ENCODE assay signal across 26 cellular contexts in genomic region chr3:124630994-124631393, GRCh38.
DNase-seq lines count a peak whose midpoint lies in the region; ATAC-seq, FAIRE-seq and TF ChIP-seq lines count a peak whose summit lies in the region.
"Had no signal": no experiment of that assay in that cellular context is flagged by ENCODE, and none has a peak within 500 bp of the region (broad histone marks: within the 10 kb centered on the region; RNA-seq: fewer than 3 reads in every experiment).

No MANE protein-coding gene starts in this region.

- H3K36me3 ChIP-seq in K562 (ENCODE audit: control insufficient read depth, insufficient read depth, low read length), result no peaks in the 10 kb centered on the region

- no peak for TF ChIP-seq EP300 in K562 (IDR thresholded peaks at IDR 0.05; ENCODE audit: low read length)

- intact Hi-C loops in K562 (cut with micrococcal nuclease), result no loop called here
- intact Hi-C loops in activated T-helper 1 cell treated with anti-CD3 and anti-CD28 coated beads, Interleukin-12 subunit alpha, Interleukin-12 subunit beta, Interleukin-2, Interleukin-4 antibody, amounts not matched to agents 30 ng/mL and 10 ng/mL and 1 ng/mL, durations not matched to agents 14 hours and 24 hours and 36 hours (cut with micrococcal nuclease), result no loop called here

- POLR2A ChIA-PET in K562 (lab: Yijun Ruan, JAX), result no interaction called here

- DNase-seq in K562 (ENCODE audit: extremely low read depth in 1 of 4, low spot score in 3 of 4), result no peak
- no peak for DNase-seq in endothelial cell (ENCODE audit: low spot score)
- DNase-seq in mucosa of gallbladder (ENCODE audit: low spot score), result peak; percentile 49
- DNase-seq in type B pancreatic cell (ENCODE audit: extremely low spot score, unreplicated experiment), result no peak
- no peak for DNase-seq in activated T-helper 1 cell treated with anti-CD3 and anti-CD28 coated beads, Interleukin-12 subunit alpha, Interleukin-12 subunit beta, Interleukin-2, Interleukin-4 antibody, amounts not matched to agents 30 ng/mL and 10 ng/mL and 1 ng/mL, durations not matched to agents 14 hours and 24 hours and 36 hours (ENCODE audit: low spot score)
- no peak for DNase-seq in NCI-H446 treated with DMSO at 0.1 percent for 48 hours (lab: John Stamatoyannopoulos, UW)
- DNase-seq in SHP77 treated with DMSO at 0.1 percent for 48 hours (lab: John Stamatoyannopoulos, UW), result no peak
- DNase-seq: AML-193; CD4-positive, alpha-beta T cell; DMS53; GM23248; H9; Kasumi-1; MV-4-11; NCI-H1105; NCI-H146; NCI-H2029; NCI-H446; NCI-H526; PC-9; Right ventricle myocardium superior; RPMI8226 had no signal

- H3K4me3 ChIP-seq in K562, result no peak overlapping the region
- H3K4me3 ChIP-seq: A549; BLaER1 treated with 17β-estradiol and CSF1 and Interleukin-3, amounts not matched to agents 10 nM and 100 nM; GM23248; PC-9 had no signal

- no peaks in the 10 kb centered on the region for H3K79me2 ChIP-seq in K562 (ENCODE audit: control insufficient read depth, insufficient read depth, low read length)

- H3K9me3 Mint-ChIP-seq in endothelial cell (ENCODE audit: unreplicated experiment) (no peaks in the 10 kb centered on the region), type B pancreatic cell (no peaks in the 10 kb centered on the region)
- no peaks in the 10 kb centered on the region for H3K9me3 Mint-ChIP-seq in activated T-helper 1 cell treated with anti-CD3 and anti-CD28 coated beads, Interleukin-12 subunit alpha, Interleukin-12 subunit beta, Interleukin-2, Interleukin-4 antibody, amounts not matched to agents 30 ng/mL and 10 ng/mL and 1 ng/mL, durations not matched to agents 14 hours and 24 hours and 36 hours
- H3K9me3 Mint-ChIP-seq: CD4-positive, alpha-beta T cell; H9 had no signal

- H3K27ac Mint-ChIP-seq in endothelial cell (ENCODE audit: unreplicated experiment) (peak overlapping the region; percentile 14), type B pancreatic cell (peak overlapping the region; percentile 11)
- no peak overlapping the region for H3K27ac Mint-ChIP-seq in activated T-helper 1 cell treated with anti-CD3 and anti-CD28 coated beads, Interleukin-12 subunit alpha, Interleukin-12 subunit beta, Interleukin-2, Interleukin-4 antibody, amounts not matched to agents 30 ng/mL and 10 ng/mL and 1 ng/mL, durations not matched to agents 14 hours and 24 hours and 36 hours
- H3K27ac Mint-ChIP-seq: CD4-positive, alpha-beta T cell; H9 had no signal

- no TSS peak for BruUV-seq in K562 (replicated peaks; lab: Mats Ljungman, UMichigan)

- in situ Hi-C loops in K562 (cut with MboI), result no loop called here

- no peaks in the 10 kb centered on the region for H3K9me1 ChIP-seq in K562 (ENCODE audit: control insufficient read depth, insufficient read depth, low read length)

- peak; percentile 15 for FAIRE-seq in K562 (lab: Jason Lieb, UNC)
- FAIRE-seq: A549, GM18507, HepG2 had no signal

- H3K36me3 Mint-ChIP-seq in endothelial cell (ENCODE audit: low read depth, unreplicated experiment) (peaks cover 40% of the 10 kb centered on the region), type B pancreatic cell (peaks cover 21% of the 10 kb centered on the region)
- H3K36me3 Mint-ChIP-seq in activated T-helper 1 cell treated with anti-CD3 and anti-CD28 coated beads, Interleukin-12 subunit alpha, Interleukin-12 subunit beta, Interleukin-2, Interleukin-4 antibody, amounts not matched to agents 30 ng/mL and 10 ng/mL and 1 ng/mL, durations not matched to agents 14 hours and 24 hours and 36 hours (ENCODE audit: low read depth), result no peaks in the 10 kb centered on the region

- no peak overlapping the region for H3K9ac ChIP-seq in K562 (ENCODE audit: insufficient read depth in 1 of 2, low read depth in 2 of 2, low read length in 2 of 2)
- H3K9ac ChIP-seq: BLaER1 treated with 17β-estradiol and CSF1 and Interleukin-3, amounts not matched to agents 10 nM and 100 nM; GM23248 had no signal

- no peak overlapping the region for H3K27ac ChIP-seq in K562 (ENCODE audit: extremely low read depth, low read depth, low read length)
- H3K27ac ChIP-seq: A549; BLaER1 treated with 17β-estradiol and CSF1 and Interleukin-3, amounts not matched to agents 10 nM and 100 nM; GM23248; PC-9 had no signal

- no peak overlapping the region for H3K4me3 Mint-ChIP-seq in endothelial cell (ENCODE audit: unreplicated experiment)
- peak overlapping the region; percentile 37 for H3K4me3 Mint-ChIP-seq in type B pancreatic cell
- no peak overlapping the region for H3K4me3 Mint-ChIP-seq in activated T-helper 1 cell treated with anti-CD3 and anti-CD28 coated beads, Interleukin-12 subunit alpha, Interleukin-12 subunit beta, Interleukin-2, Interleukin-4 antibody, amounts not matched to agents 30 ng/mL and 10 ng/mL and 1 ng/mL, durations not matched to agents 14 hours and 24 hours and 36 hours
- H3K4me3 Mint-ChIP-seq: CD4-positive, alpha-beta T cell; H9 had no signal

- peaks cover 6% of the 10 kb centered on the region for H3K27me3 Mint-ChIP-seq in endothelial cell (ENCODE audit: unreplicated experiment)
- no peaks in the 10 kb centered on the region for H3K27me3 Mint-ChIP-seq in type B pancreatic cell
- peaks cover 44% of the 10 kb centered on the region for H3K27me3 Mint-ChIP-seq in activated T-helper 1 cell treated with anti-CD3 and anti-CD28 coated beads, Interleukin-12 subunit alpha, Interleukin-12 subunit beta, Interleukin-2, Interleukin-4 antibody, amounts not matched to agents 30 ng/mL and 10 ng/mL and 1 ng/mL, durations not matched to agents 14 hours and 24 hours and 36 hours (ENCODE audit: insufficient read depth)
- H3K27me3 Mint-ChIP-seq: CD4-positive, alpha-beta T cell had no signal

- H3K4me1 ChIP-seq in K562 (replicated peaks in 1 of 2; ENCODE audit: control insufficient read depth in 2 of 2, insufficient read depth in 2 of 2, low read length in 2 of 2), result peaks cover 0 to 12% of the 10 kb centered on the region in 2 experiments; a peak in 3 of 5 replicates

- H3K27me3 ChIP-seq in K562 (ENCODE audit: control insufficient read depth in 2 of 2, insufficient read depth in 2 of 2, low read length in 2 of 2), result no peaks in the 10 kb centered on the region

- 62% methylated on average over 4 of the region's 5 CpGs for WGBS in K562 (ENCODE audit: insufficient coverage, low coverage, missing lambda C conversion rate)

- H3K9me3 ChIP-seq in K562 (replicated peaks; ENCODE audit: control insufficient read depth, insufficient read depth, low read depth, low read length), result no peaks in the 10 kb centered on the region
- H3K9me3 ChIP-seq: A549; BLaER1 treated with 17β-estradiol and CSF1 and Interleukin-3, amounts not matched to agents 10 nM and 100 nM had no signal

- no peak overlapping the region for H3K4me2 ChIP-seq in K562 (ENCODE audit: insufficient read depth, low read length)
- H3K4me2 ChIP-seq: A549; BLaER1 treated with 17β-estradiol and CSF1 and Interleukin-3, amounts not matched to agents 10 nM and 100 nM; PC-9 had no signal

- H3K4me1 Mint-ChIP-seq in endothelial cell (ENCODE audit: unreplicated experiment) (peaks cover 15% of the 10 kb centered on the region), type B pancreatic cell (ENCODE audit: unreplicated experiment) (peaks cover 23% of the 10 kb centered on the region)
- peaks cover 8% of the 10 kb centered on the region for H3K4me1 Mint-ChIP-seq in activated T-helper 1 cell treated with anti-CD3 and anti-CD28 coated beads, Interleukin-12 subunit alpha, Interleukin-12 subunit beta, Interleukin-2, Interleukin-4 antibody, amounts not matched to agents 30 ng/mL and 10 ng/mL and 1 ng/mL, durations not matched to agents 14 hours and 24 hours and 36 hours (ENCODE audit: low read depth)

- H2AFZ ChIP-seq in K562 (ENCODE audit: low read depth, low read length), result no peak overlapping the region
- H2AFZ ChIP-seq: GM23248, PC-9 had no signal

- CTCF ChIA-PET in K562 (lab: Yijun Ruan, JAX; ENCODE audit: low intra/inter-chr PET ratio), result no interaction called here

- no peak for TF ChIP-seq POLR2A in K562 (conservative IDR thresholded peaks at IDR 0.05)

- TF ChIP-seq CTCF in K562 (IDR thresholded peaks at IDR 0.05 in 2 of 3, conservative IDR thresholded peaks at IDR 0.05 in 1 of 3; ENCODE audit: insufficient read depth in 2 of 3, low read depth in 1 of 3, low read length in 3 of 3) (no peak), endothelial cell (IDR thresholded peaks at IDR 0.05; ENCODE audit: unreplicated experiment) (no peak), type B pancreatic cell (conservative IDR thresholded peaks at IDR 0.05) (no peak)

- ATAC-seq in K562, result no peak
- ATAC-seq: A549, HepG2 had no signal

- TF ChIP-seq RAD21 in K562 (CRISPR knock-in tag; conservative IDR thresholded peaks at IDR 0.05 in 1 of 2, IDR thresholded peaks at IDR 0.05 in 1 of 2), result no peak

- H4K20me1 ChIP-seq in K562 (replicated peaks; ENCODE audit: control insufficient read depth, insufficient read depth, low read length), result no peaks in the 10 kb centered on the region
- H4K20me1 ChIP-seq: BLaER1 treated with 17β-estradiol and CSF1 and Interleukin-3, amounts not matched to agents 10 nM and 100 nM had no signal

TF ChIP-seq in K562, 482 proteins besides CTCF, POLR2A, EP300 and RAD21 (continues in another document):
- no peak for TF ChIP-seq SIN3B (IDR thresholded peaks at IDR 0.05; ENCODE audit: low read depth)
- TF ChIP-seq GATAD2B (IDR thresholded peaks at IDR 0.05; ENCODE audit: borderline replicate concordance), result no peak
- TF ChIP-seq ELK1 (CRISPR knock-in tag; IDR thresholded peaks at IDR 0.05), result no peak
- TF ChIP-seq PRMT5 (CRISPR knock-in tag; IDR thresholded peaks at IDR 0.05), result no peak
- TF ChIP-seq ZZZ3 (IDR thresholded peaks at IDR 0.05), result no peak
- TF ChIP-seq, protein P1, sequence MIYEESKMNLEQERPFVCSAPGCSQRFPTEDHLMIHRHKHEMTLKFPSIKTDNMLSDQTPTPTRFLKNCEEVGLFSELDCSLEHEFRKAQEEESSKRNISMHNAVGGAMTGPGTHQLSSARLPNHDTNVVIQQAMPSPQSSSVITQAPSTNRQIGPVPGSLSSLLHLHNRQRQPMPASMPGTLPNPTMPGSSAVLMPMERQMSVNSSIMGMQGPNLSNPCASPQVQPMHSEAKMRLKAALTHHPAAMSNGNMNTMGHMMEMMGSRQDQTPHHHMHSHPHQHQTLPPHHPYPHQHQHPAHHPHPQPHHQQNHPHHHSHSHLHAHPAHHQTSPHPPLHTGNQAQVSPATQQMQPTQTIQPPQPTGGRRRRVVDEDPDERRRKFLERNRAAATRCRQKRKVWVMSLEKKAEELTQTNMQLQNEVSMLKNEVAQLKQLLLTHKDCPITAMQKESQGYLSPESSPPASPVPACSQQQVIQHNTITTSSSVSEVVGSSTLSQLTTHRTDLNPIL (CRISPR knock-in tag; IDR thresholded peaks at IDR 0.05), result no peak
- no peak for TF ChIP-seq CREB1 (IDR thresholded peaks at IDR 0.05)
- TF ChIP-seq CREB1 (CRISPR knock-in tag; IDR thresholded peaks at IDR 0.05), result no peak
